In genomic region chr9:38277601-38278200, GRCh38 we compare ENCODE assay signal across 27 cellular contexts.
DNase-seq lines count a peak whose midpoint lies in the region; ATAC-seq and TF ChIP-seq lines count a peak whose summit lies in the region.
"Had no signal": no experiment of that assay in that cellular context is flagged by ENCODE, and none has a peak within 500 bp of the region (broad histone marks: within the 10 kb centered on the region; RNA-seq: fewer than 3 reads in every experiment).

No MANE protein-coding gene starts in this region.

- peaks cover 4% of the 10 kb centered on the region for H3K36me3 Mint-ChIP-seq in T-helper 17 cell (ENCODE audit: low read depth)
- no peaks in the 10 kb centered on the region for H3K36me3 Mint-ChIP-seq in WTC11
- H3K36me3 Mint-ChIP-seq: memory B cell; naive thymus-derived CD8-positive, alpha-beta T cell had no signal

- H3K27me3 ChIP-seq in Karpas-422 (ENCODE audit: low read length): no peaks in the 10 kb centered on the region
- H3K27me3 ChIP-seq in osteoblast (ENCODE audit: insufficient read depth, low read length): peaks cover 16% of the 10 kb centered on the region
- H3K27me3 ChIP-seq: adrenal gland, testis had no signal

- H3K36me3 ChIP-seq in Karpas-422 (ENCODE audit: insufficient read depth, low read length): no peaks in the 10 kb centered on the region
- no peaks in the 10 kb centered on the region for H3K36me3 ChIP-seq in osteoblast (ENCODE audit: insufficient read depth, low read length)
- H3K36me3 ChIP-seq: adrenal gland had no signal

- no peaks in the 10 kb centered on the region for H3K9me3 ChIP-seq in Karpas-422 (ENCODE audit: low read length)
- no peaks in the 10 kb centered on the region for H3K9me3 ChIP-seq in T-helper 17 cell (ENCODE audit: control insufficient read depth, low read length, poor library complexity, severe bottlenecking)
- no peaks in the 10 kb centered on the region for H3K9me3 ChIP-seq in osteoblast (ENCODE audit: low read depth, low read length)
- H3K9me3 ChIP-seq: adrenal gland, testis had no signal

- H3K4me1 Mint-ChIP-seq in T-helper 17 cell (peaks cover 21% of the 10 kb centered on the region), WTC11 (peaks cover 12% of the 10 kb centered on the region)

- DNase-seq in DMS153 (lab: John Stamatoyannopoulos, UW) (peak; percentile 8), Karpas-422 (peak; percentile 64), T-helper 17 cell (no peak), left lobe of liver (ENCODE audit: low spot score) (peak; percentile 29), osteoblast (ENCODE audit: insufficient read length, low spot score, missing footprints) (no peak), WTC11 (ENCODE audit: low spot score) (no peak)
- DNase-seq: activated CD4-positive, alpha-beta T cell treated with anti-CD3 and anti-CD28 coated beads, Interleukin-2, amount 10 ng/mL, durations not matched to agents 7 days and 5 days; activated CD8-positive, alpha-beta memory T cell treated with anti-CD3 and anti-CD28 coated beads, Interleukin-2, amount 50 U/mL, for 4 hours; activated effector memory CD4-positive, alpha-beta T cell treated with anti-CD3 and anti-CD28 coated beads, Interleukin-2, amount 50 U/mL, for 16 hours; adrenal gland; dorsolateral prefrontal cortex; foreskin melanocyte; GF-D8; KBM-7; kidney; naive thymus-derived CD8-positive, alpha-beta T cell; NCI-H1105; NCI-H2081 treated with DMSO at 0.1 percent for 48 hours; NCI-H524; testis had no signal

- H3K4me3 ChIP-seq in Karpas-422 (ENCODE audit: low read length) (peak overlapping the region; percentile 50; the same call in 1 of the 2 replicates), osteoblast (ENCODE audit: insufficient read depth, low read length) (no peak overlapping the region)
- H3K4me3 ChIP-seq: adrenal gland, dorsolateral prefrontal cortex, testis had no signal

- H3K9me3 Mint-ChIP-seq in WTC11: no peaks in the 10 kb centered on the region
- H3K9me3 Mint-ChIP-seq: activated CD4-positive, alpha-beta T cell treated with anti-CD3 and anti-CD28 coated beads, Interleukin-2, amount 10 ng/mL, durations not matched to agents 7 days and 5 days; memory B cell; stimulated activated effector memory CD8-positive, alpha-beta T cell treated with anti-CD3 and anti-CD28 coated beads, Interleukin-12 subunit alpha, Interleukin-12 subunit beta, amount 100 ng/mL, for 72 hours had no signal

- H3K4me1 ChIP-seq in Karpas-422 (ENCODE audit: low read length): peaks cover 59% of the 10 kb centered on the region
- no peaks in the 10 kb centered on the region for H3K4me1 ChIP-seq in osteoblast (ENCODE audit: insufficient read depth, low read length)
- H3K4me1 ChIP-seq: adrenal gland, parathyroid adenoma, testis had no signal

- TF ChIP-seq CTCF in osteoblast (IDR thresholded peaks at IDR 0.05; ENCODE audit: extremely low read depth, low read depth, low read length) (no peak), WTC11 (IDR thresholded peaks at IDR 0.05) (no peak)

- peak overlapping the region; percentile 88 for H2AFZ ChIP-seq in Karpas-422 (ENCODE audit: low read length)
- no peak overlapping the region for H2AFZ ChIP-seq in osteoblast (ENCODE audit: low read length)
- H2AFZ ChIP-seq: parathyroid adenoma had no signal

- CTCF ChIA-PET in WTC11 (lab: Charles Lee): interaction anchor here (0.6 to 1.7 kb wide), 3 partner anchors 29 to 253 kb away, joined by 3 to 4 read pairs (median 3); no protein-coding TSS in a partner anchor

- H3K4me3 Mint-ChIP-seq in T-helper 17 cell (peak overlapping the region; percentile 44), WTC11 (no peak overlapping the region)
- H3K4me3 Mint-ChIP-seq: activated CD4-positive, alpha-beta T cell treated with anti-CD3 and anti-CD28 coated beads, Interleukin-2, amount 10 ng/mL, durations not matched to agents 7 days and 5 days; memory B cell; stimulated activated effector memory CD8-positive, alpha-beta T cell treated with anti-CD3 and anti-CD28 coated beads, Interleukin-12 subunit alpha, Interleukin-12 subunit beta, amount 100 ng/mL, for 72 hours had no signal

- ATAC-seq in T-helper 17 cell: no peak
- ATAC-seq in left lobe of liver: no peak
- no peak; the same call in 1 of the 2 replicates for ATAC-seq in WTC11
- ATAC-seq in HG03565 (IDR thresholded peaks at IDR 0.05; ENCODE audit: unreplicated experiment): no peak
- no peak for ATAC-seq in GM21526 (IDR thresholded peaks at IDR 0.05; ENCODE audit: low FRiP score, unreplicated experiment)
- ATAC-seq: naive thymus-derived CD8-positive, alpha-beta T cell; sciatic nerve; stimulated activated effector memory CD8-positive, alpha-beta T cell treated with anti-CD3 and anti-CD28 coated beads, Interleukin-12 subunit alpha, Interleukin-12 subunit beta, amount 100 ng/mL, for 72 hours had no signal

- H3K9me2 ChIP-seq in Karpas-422 (replicated peaks; ENCODE audit: insufficient read depth, low read length): no peaks in the 10 kb centered on the region

- H3K27ac Mint-ChIP-seq in T-helper 17 cell: peak overlapping the region; percentile 65
- no peak overlapping the region for H3K27ac Mint-ChIP-seq in WTC11
- H3K27ac Mint-ChIP-seq: memory B cell; stimulated activated effector memory CD8-positive, alpha-beta T cell treated with anti-CD3 and anti-CD28 coated beads, Interleukin-12 subunit alpha, Interleukin-12 subunit beta, amount 100 ng/mL, for 72 hours had no signal

- peak overlapping the region; percentile 82 for H3K27ac ChIP-seq in Karpas-422 (ENCODE audit: low read length)
- H3K27ac ChIP-seq in osteoblast (ENCODE audit: low read depth, low read length): no peak overlapping the region
- H3K27ac ChIP-seq: adrenal gland, C4-2B, dorsolateral prefrontal cortex, parathyroid adenoma, testis had no signal

- H3K79me2 ChIP-seq in Karpas-422 (ENCODE audit: low read length) (no peaks in the 10 kb centered on the region), osteoblast (ENCODE audit: insufficient read depth, low read length) (no peaks in the 10 kb centered on the region)
- H3K79me2 ChIP-seq: parathyroid adenoma had no signal

- peak overlapping the region; percentile 68 for H3K4me2 ChIP-seq in Karpas-422 (ENCODE audit: low read depth, low read length, poor library complexity, severe bottlenecking)
- H3K4me2 ChIP-seq in osteoblast (ENCODE audit: insufficient read depth, low read length): no peak overlapping the region

- H3K27me3 Mint-ChIP-seq in T-helper 17 cell: peaks cover 17% of the 10 kb centered on the region
- peaks cover 35% of the 10 kb centered on the region for H3K27me3 Mint-ChIP-seq in WTC11 (ENCODE audit: low read depth)
- H3K27me3 Mint-ChIP-seq: activated CD4-positive, alpha-beta T cell treated with anti-CD3 and anti-CD28 coated beads, Interleukin-2, amount 10 ng/mL, durations not matched to agents 7 days and 5 days had no signal

- H3K9ac ChIP-seq in Karpas-422 (ENCODE audit: low read length): peak overlapping the region; percentile 55
- H3K9ac ChIP-seq: parathyroid adenoma had no signal

- H4K20me1 ChIP-seq in Karpas-422 (ENCODE audit: insufficient read depth, low read depth, low read length) (no peaks in the 10 kb centered on the region), osteoblast (ENCODE audit: insufficient read depth, low read length) (no peaks in the 10 kb centered on the region)

- POLR2A ChIA-PET in WTC11 (lab: Charles Lee): no interaction called here

TF ChIP-seq in WTC11, 78 proteins besides CTCF, POLR2A, EP300 and RAD21 (continues in another document):
- TF ChIP-seq ZNF396 (CRISPR knock-in tag; IDR thresholded peaks at IDR 0.05; ENCODE audit: borderline replicate concordance): no peak
- TF ChIP-seq CBFB (CRISPR knock-in tag; IDR thresholded peaks at IDR 0.05; ENCODE audit: low read depth): no peak
- TF ChIP-seq TEAD4 (CRISPR knock-in tag; IDR thresholded peaks at IDR 0.05): no peak
- TF ChIP-seq HMGXB4 (CRISPR knock-in tag; IDR thresholded peaks at IDR 0.05): no peak
- TF ChIP-seq SOX15 (CRISPR knock-in tag; IDR thresholded peaks at IDR 0.05): no peak
- TF ChIP-seq JAZF1 (CRISPR knock-in tag; IDR thresholded peaks at IDR 0.05): no peak
- TF ChIP-seq ETV6 (CRISPR knock-in tag; IDR thresholded peaks at IDR 0.05): no peak
- no peak for TF ChIP-seq FOXP1 (CRISPR knock-in tag; IDR thresholded peaks at IDR 0.05; ENCODE audit: borderline replicate concordance)
- no peak for TF ChIP-seq CREB1 (CRISPR knock-in tag; IDR thresholded peaks at IDR 0.05)
- TF ChIP-seq GTF2I (CRISPR knock-in tag; conservative IDR thresholded peaks at IDR 0.05): no peak
- TF ChIP-seq NR2C2 (CRISPR knock-in tag; IDR thresholded peaks at IDR 0.05): no peak
- no peak for TF ChIP-seq RELA (CRISPR knock-in tag; IDR thresholded peaks at IDR 0.05; ENCODE audit: borderline replicate concordance)
- TF ChIP-seq, protein P1, sequence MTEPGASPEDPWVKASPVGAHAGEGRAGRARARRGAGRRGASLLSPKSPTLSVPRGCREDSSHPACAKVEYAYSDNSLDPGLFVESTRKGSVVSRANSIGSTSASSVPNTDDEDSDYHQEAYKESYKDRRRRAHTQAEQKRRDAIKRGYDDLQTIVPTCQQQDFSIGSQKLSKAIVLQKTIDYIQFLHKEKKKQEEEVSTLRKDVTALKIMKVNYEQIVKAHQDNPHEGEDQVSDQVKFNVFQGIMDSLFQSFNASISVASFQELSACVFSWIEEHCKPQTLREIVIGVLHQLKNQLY (CRISPR knock-in tag; IDR thresholded peaks at IDR 0.05): no peak
- no peak for TF ChIP-seq MXD4 (CRISPR knock-in tag; IDR thresholded peaks at IDR 0.05; ENCODE audit: borderline replicate concordance)
- no peak for TF ChIP-seq IRF1 (CRISPR knock-in tag; IDR thresholded peaks at IDR 0.05)
- TF ChIP-seq ZNF671 (CRISPR knock-in tag; IDR thresholded peaks at IDR 0.05): no peak

Comparison
In these comparisons a context has a peak if more than half of its experiments do, and no peak if none do; other contexts are left out.
1. DNase-seq: peak in DMS153 (single experiment), Karpas-422 (single experiment) and left lobe of liver (single experiment); none in T-helper 17 cell (0 of 3), osteoblast (single experiment) and WTC11 (single experiment).